1 cellular context compared by ENCODE assay signal in genomic region chr1:236890152-236891056, GRCh38.
TF ChIP-seq lines count a peak whose summit lies in the region.

No MANE protein-coding gene starts in this region.

TF ChIP-seq in WTC11, 78 proteins besides CTCF, POLR2A, EP300 and RAD21 (continued from another document):
- TF ChIP-seq ZNF532 (CRISPR knock-in tag; IDR thresholded peaks at IDR 0.05; ENCODE audit: borderline replicate concordance) (no peak), E2F1 (CRISPR knock-in tag; IDR thresholded peaks at IDR 0.05) (no peak), ZNF416 (CRISPR knock-in tag; IDR thresholded peaks at IDR 0.05) (no peak), ETV6 (CRISPR knock-in tag; IDR thresholded peaks at IDR 0.05) (no peak)
